In the genomic region with DNA sequence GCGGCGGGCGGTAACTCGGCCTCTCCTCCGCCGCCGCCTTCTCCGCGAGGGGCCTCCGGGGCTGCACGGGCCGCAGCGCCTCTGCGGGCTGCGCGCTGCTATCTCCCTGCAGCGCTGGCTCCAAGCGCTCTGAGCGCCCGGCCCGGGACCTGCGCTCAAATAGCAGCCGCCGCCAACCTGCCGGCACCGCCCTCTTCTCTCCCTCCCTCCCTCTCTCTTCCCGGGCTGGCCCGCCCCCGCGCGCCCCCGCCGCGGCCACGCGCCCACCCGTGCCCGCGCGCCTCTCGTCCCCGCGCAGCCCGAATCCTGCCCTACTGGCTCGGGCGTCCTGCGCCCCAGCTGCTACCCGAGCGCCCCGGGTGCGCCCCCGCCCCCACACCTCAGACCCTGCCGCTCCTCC, we compare ENCODE assay signal across 8 cellular contexts. TPM values are rescaled to one million over a fixed set of nuclear protein-coding genes. Genes with fewer than 3 reads are reported as not detected.
DNase-seq lines count a peak whose midpoint lies in the region; ATAC-seq and TF ChIP-seq lines count a peak whose summit lies in the region.

TSS of gene CACNA2D2 (minus strand) at position 131 of the 400 bp plus-strand sequence. CDS start 211 bp downstream, outside the sequence.

- peak; percentile 94 for ATAC-seq in naive thymus-derived CD4-positive, alpha-beta T cell
- no peak for ATAC-seq in GM19324 (IDR thresholded peaks at IDR 0.05; ENCODE audit: low FRiP score, unreplicated experiment)
- ATAC-seq in GM21825 (IDR thresholded peaks at IDR 0.05; ENCODE audit: unreplicated experiment) = no peak

- no peak within 1 kb of the TSS for H3K27ac ChIP-seq in endodermal cell (ENCODE audit: low read depth, low read length)
- peak within 1 kb of the TSS; percentile 45 for H3K27ac ChIP-seq in naive thymus-derived CD4-positive, alpha-beta T cell (ENCODE audit: low read depth, low read length)

- intact Hi-C loops in naive thymus-derived CD4-positive, alpha-beta T cell (cut with micrococcal nuclease) = loop anchor here in 1 of 2 donors (1.0 to 5.0 kb wide), 5 partner anchors 53 to 139 kb away; partner anchors contain the start of genes C3orf18 and CISH

- POLR2A ChIA-PET in naive thymus-derived CD4-positive, alpha-beta T cell (lab: Charles Lee) = interaction anchor here (0.5 to 1.0 kb wide), 3 partner anchors 40 to 138 kb away, joined by 4 to 5 read pairs (median 4); no protein-coding TSS in a partner anchor

- H3K9me3 Mint-ChIP-seq in endodermal cell = no peaks in the 10 kb centered on the region
- no peaks in the 10 kb centered on the region for H3K9me3 Mint-ChIP-seq in naive thymus-derived CD4-positive, alpha-beta T cell

- no peaks in the 10 kb centered on the region for H3K9me3 ChIP-seq in endodermal cell (ENCODE audit: control insufficient read depth, low read length)
- no peaks in the 10 kb centered on the region for H3K9me3 ChIP-seq in naive thymus-derived CD4-positive, alpha-beta T cell (ENCODE audit: control insufficient read depth in 2 of 3, low read length in 3 of 3)

- H3K4me3 ChIP-seq in endodermal cell (ENCODE audit: low read length) = peak within 1 kb of the TSS; percentile 72
- peak within 1 kb of the TSS; percentile 44 for H3K4me3 ChIP-seq in naive thymus-derived CD4-positive, alpha-beta T cell (ENCODE audit: low read length)

- H3K36me3 ChIP-seq in endodermal cell (ENCODE audit: control insufficient read depth, insufficient read depth, low read length) = no peaks in the 10 kb centered on the region
- H3K36me3 ChIP-seq in naive thymus-derived CD4-positive, alpha-beta T cell (ENCODE audit: control insufficient read depth in 2 of 3, insufficient read depth in 3 of 3, low read length in 3 of 3) = no peaks in the 10 kb centered on the region

- H3K27me3 ChIP-seq in endodermal cell (ENCODE audit: control insufficient read depth, insufficient read depth, low read length, poor library complexity, severe bottlenecking) = peaks cover 25% of the 10 kb centered on the region
- H3K27me3 ChIP-seq in naive thymus-derived CD4-positive, alpha-beta T cell (ENCODE audit: control insufficient read depth in 2 of 2, insufficient read depth in 2 of 2, low read length in 2 of 2) = peaks cover 0 to 5% of the 10 kb centered on the region in 2 donors

- peaks cover 40% of the 10 kb centered on the region for H3K27me3 Mint-ChIP-seq in endodermal cell (ENCODE audit: insufficient read depth)
- H3K27me3 Mint-ChIP-seq in naive thymus-derived CD4-positive, alpha-beta T cell = peaks cover 11 to 58% (median 22%) of the 10 kb centered on the region in 5 donors

- no peaks in the 10 kb centered on the region for H3K4me1 ChIP-seq in endodermal cell (ENCODE audit: control insufficient read depth, insufficient read depth, low read length)
- H3K4me1 ChIP-seq in naive thymus-derived CD4-positive, alpha-beta T cell (ENCODE audit: control insufficient read depth in 2 of 2, insufficient read depth in 2 of 2, low read length in 2 of 2) = peaks cover 0 to 5% of the 10 kb centered on the region in 2 donors

- H3K36me3 Mint-ChIP-seq in endodermal cell (ENCODE audit: low read depth) = no peaks in the 10 kb centered on the region
- H3K36me3 Mint-ChIP-seq in naive thymus-derived CD4-positive, alpha-beta T cell = no peaks in the 10 kb centered on the region

- H3K4me3 Mint-ChIP-seq in endodermal cell = peak within 1 kb of the TSS; percentile 61
- peak within 1 kb of the TSS; percentile 37 to 85 (median 76) for H3K4me3 Mint-ChIP-seq in naive thymus-derived CD4-positive, alpha-beta T cell

- CTCF ChIA-PET in naive thymus-derived CD4-positive, alpha-beta T cell (lab: Charles Lee) = no interaction called here

- H3K9ac ChIP-seq in endodermal cell (ENCODE audit: extremely low read depth, low read length, poor library complexity, severe bottlenecking) = peak within 1 kb of the TSS; percentile 30

- no peaks in the 10 kb centered on the region for H3K4me1 Mint-ChIP-seq in endodermal cell
- H3K4me1 Mint-ChIP-seq in naive thymus-derived CD4-positive, alpha-beta T cell = peaks cover 0 to 15% (median 10%) of the 10 kb centered on the region in 7 donors

- TF ChIP-seq CTCF in endodermal cell (conservative IDR thresholded peaks at IDR 0.05) = no peak

- 1% methylated on average over 53 of the region's 53 CpGs; no CpG with 5 or more reads in 1 of the 2 experiments for WGBS in endodermal cell (ENCODE audit: insufficient coverage in 1 of 2, insufficient read length in 1 of 2), 2 experiments

- DNase-seq in COLO668 (lab: John Stamatoyannopoulos, UW; ENCODE audit: unreplicated experiment) (peak; percentile 24), MV-4-11 (lab: John Stamatoyannopoulos, UW) (peak; percentile 13), endodermal cell (peak; percentile 87)
- DNase-seq in activated CD8-positive, alpha-beta memory T cell treated with anti-CD3 and anti-CD28 coated beads for 4 hours (ENCODE audit: low read depth in 2 of 2) = peak; percentile 35 to 36
- DNase-seq in naive thymus-derived CD4-positive, alpha-beta T cell = peak; percentile 54 to 79 (median 74)
- DNase-seq in stimulated activated CD8-positive, alpha-beta memory T cell treated with anti-CD3 and anti-CD28 coated beads, Interleukin-7, amount 100 ng/mL, for 48 hours (ENCODE audit: extremely low read depth in 1 of 2, low read depth in 1 of 2) = peak; percentile 12 to 39

- no peak within 1 kb of the TSS for H3K27ac Mint-ChIP-seq in endodermal cell
- H3K27ac Mint-ChIP-seq in naive thymus-derived CD4-positive, alpha-beta T cell = peak within 1 kb of the TSS in 5 of 9 donors; percentile 19 to 71 (median 43)

RNA-seq across cellular contexts. Expression of gene CACNA2D2, which starts in this region (rescaled TPM):
- total RNA-seq in endodermal cell = 10 to 100 TPM; 17.6 to 20.7 TPM
- 16.2 TPM for polyA plus RNA-seq in endodermal cell (2013, experiment 1 of 2)
- polyA plus RNA-seq in endodermal cell (2013, experiment 2 of 2) = 12.9 TPM
- 1 to 10 TPM in 4 of 5 experiments, under 1 TPM in 1; 0.97 to 6.2 (median 2.5) TPM for total RNA-seq in naive thymus-derived CD4-positive, alpha-beta T cell
- polyA plus RNA-seq in naive thymus-derived CD4-positive, alpha-beta T cell = under 1 TPM; 0.32 to 0.38 TPM

Comparison
In these comparisons a context has a peak if more than half of its experiments do, and no peak if none do; other contexts are left out.
1. DNase-seq: peak in every context shown above with its lines; median percentile 87 in endodermal cell; 74 in naive thymus-derived CD4-positive, alpha-beta T cell; 36 in activated CD8-positive, alpha-beta memory T cell treated with anti-CD3 and anti-CD28 coated beads for 4 hours; 26 in stimulated activated CD8-positive, alpha-beta memory T cell treated with anti-CD3 and anti-CD28 coated beads, Interleukin-7, amount 100 ng/mL, for 48 hours; 24 in COLO668; 13 in MV-4-11.